ENCODE assay signal across 15 cellular contexts in the genomic region with DNA sequence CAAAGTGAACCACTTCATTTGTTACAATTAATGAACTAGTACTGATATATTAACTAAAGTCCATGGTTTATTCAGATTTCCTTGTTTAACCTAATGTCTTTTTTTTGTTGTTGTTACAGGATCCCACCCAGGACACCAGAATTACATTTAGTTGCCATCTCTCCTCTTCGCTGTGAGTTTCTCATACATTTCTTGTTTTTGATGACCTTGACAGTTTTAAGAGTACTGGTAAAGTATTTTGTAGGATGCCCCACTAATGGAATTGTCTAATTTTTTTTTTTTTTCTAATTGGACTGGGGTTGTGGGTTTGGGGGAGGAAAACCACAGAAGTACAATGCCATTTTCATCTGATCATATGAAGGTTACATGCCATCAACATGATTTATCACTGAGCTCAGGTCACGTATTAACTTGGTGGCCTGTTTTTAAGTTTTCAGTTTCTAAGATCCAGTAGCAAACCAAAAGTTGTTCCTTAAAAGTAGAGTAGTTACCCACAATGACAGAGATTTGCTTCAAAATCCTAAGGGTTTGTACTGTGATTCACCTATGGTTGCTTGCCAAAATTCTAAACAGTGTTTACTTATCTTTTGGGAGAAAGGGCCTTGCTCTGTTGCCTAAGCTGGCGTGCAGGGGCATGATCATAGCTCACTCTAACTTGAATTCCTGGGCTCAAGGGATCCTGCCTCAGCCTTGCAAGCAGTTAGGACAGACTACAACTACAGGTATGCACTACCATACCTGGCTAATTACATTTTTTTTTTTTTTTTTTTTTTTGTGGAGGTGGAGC. TPM values are rescaled to one million over a fixed set of nuclear protein-coding genes. Genes with fewer than 3 reads are reported as not detected.
DNase-seq lines count a peak whose midpoint lies in the region; ATAC-seq, FAIRE-seq and TF ChIP-seq lines count a peak whose summit lies in the region.
"Had no signal": no experiment of that assay in that cellular context is flagged by ENCODE, and none has a peak within 500 bp of the region (broad histone marks: within the 10 kb centered on the region; RNA-seq: fewer than 3 reads in every experiment).

No MANE protein-coding gene starts in this region.

- WGBS in HepG2 (ENCODE audit: low lambda C conversion rate) = 73% methylated on average over 3 of the region's 3 CpGs

- no peak for TF ChIP-seq POLR2A in HepG2 (IDR thresholded peaks at IDR 0.05; ENCODE audit: insufficient read depth in 1 of 2, low read depth in 2 of 2, low read length in 2 of 2)

- no peak for TF ChIP-seq RAD21 in HepG2 (CRISPR knock-in tag; IDR thresholded peaks at IDR 0.05)

- H3K4me3 ChIP-seq in AG10803 (ENCODE audit: low read length) = no peak overlapping the region
- no peak overlapping the region for H3K4me3 ChIP-seq in cardiac fibroblast (replicated peaks in 1 of 2; ENCODE audit: low read depth in 2 of 2, low read length in 2 of 2)
- no peak overlapping the region for H3K4me3 ChIP-seq in HepG2 (replicated peaks in 1 of 3; ENCODE audit: insufficient read depth in 1 of 3, low read depth in 2 of 3, low read length in 3 of 3)
- H3K4me3 ChIP-seq in GM23338 = no peak overlapping the region

- peaks cover 4% of the 10 kb centered on the region for H3K9me2 ChIP-seq in GM23338 (ENCODE audit: insufficient read depth)
- H3K9me2 ChIP-seq: SK-N-SH had no signal

- ATAC-seq in HepG2 = no peak
- no peak for ATAC-seq in GM23338
- ATAC-seq in activated T-cell treated with anti-CD3 and anti-CD28 coated beads, Interleukin-2, amount 50 U/mL, for 72 hours (replicated peaks in 1 of 2) = no peak
- ATAC-seq: activated naive CD4-positive, alpha-beta T cell treated with anti-CD3 and anti-CD28 coated beads, Interleukin-2, amount 50 U/mL, for 72 hours had no signal

- intact Hi-C loops in HepG2 (cut with micrococcal nuclease; ENCODE audit: unreplicated experiment) = loop anchor here (10.0 kb wide), 1 partner anchor 515 kb away; the partner anchor contains the start of gene TRIO

- H3K36me3 ChIP-seq in HepG2 (replicated peaks in 1 of 2; ENCODE audit: control insufficient read depth in 1 of 2, insufficient read depth in 2 of 2, low read length in 2 of 2) (no peaks in the 10 kb centered on the region), GM23338 (ENCODE audit: insufficient read depth) (no peaks in the 10 kb centered on the region)

- H3K9me3 ChIP-seq in HepG2 (ENCODE audit: low read length) = no peaks in the 10 kb centered on the region
- H3K9me3 ChIP-seq: SK-N-SH had no signal

- TF ChIP-seq EP300 in HepG2 (IDR thresholded peaks at IDR 0.05; ENCODE audit: low read depth in 2 of 2, low read length in 2 of 2) = no peak
- TF ChIP-seq EP300 in HepG2 (CRISPR knock-in tag; IDR thresholded peaks at IDR 0.05; ENCODE audit: borderline replicate concordance) = no peak

- H4K20me1 ChIP-seq in HepG2 (ENCODE audit: insufficient read depth, low read length) (no peaks in the 10 kb centered on the region), GM23338 (replicated peaks; ENCODE audit: insufficient read depth) (no peaks in the 10 kb centered on the region)

- H3K9ac ChIP-seq in HepG2 (ENCODE audit: insufficient read depth, low read depth, low read length) = no peak overlapping the region
- H3K9ac ChIP-seq: SK-N-SH had no signal

- no peak overlapping the region for H3K4me3 Mint-ChIP-seq in GM23338
- no peak overlapping the region for H3K4me3 Mint-ChIP-seq in glutamatergic neuron (ENCODE audit: unreplicated experiment)
- no peak overlapping the region for H3K4me3 Mint-ChIP-seq in activated T-cell treated with anti-CD3 and anti-CD28 coated beads, Interleukin-2, amount 50 U/mL, for 72 hours

- no peak for FAIRE-seq in HepG2 (lab: Jason Lieb, UNC)
- FAIRE-seq: colon had no signal

- no peak overlapping the region for H2AFZ ChIP-seq in HepG2 (ENCODE audit: low read length)
- H2AFZ ChIP-seq in GM23338 = no peak overlapping the region

- H3K4me1 ChIP-seq in HepG2 (ENCODE audit: insufficient read depth, low read length) (peaks cover 23% of the 10 kb centered on the region), GM23338 (ENCODE audit: insufficient read depth) (peaks cover 5% of the 10 kb centered on the region)

- DNase-seq in AG10803 (ENCODE audit: low read depth) (peak; percentile 65), LHCN-M2 (ENCODE audit: low read depth) (peak; percentile 14), cardiac fibroblast (ENCODE audit: low read depth in 2 of 2) (peak; percentile 60 to 79), HepG2 (ENCODE audit: low spot score) (no peak), GM23338 (ENCODE audit: low spot score) (no peak), glutamatergic neuron (no peak), NCI-H446 treated with DMSO at 0.1 percent for 48 hours (lab: John Stamatoyannopoulos, UW) (no peak)
- DNase-seq in activated T-cell treated with anti-CD3 and anti-CD28 coated beads, Interleukin-2, amount 50 U/mL, for 72 hours = no peak
- DNase-seq: CD4-positive, CD25-positive, alpha-beta regulatory T cell; GF-D8; NCI-H2107; retina; SK-N-SH had no signal

- H3K27ac Mint-ChIP-seq in GM23338 = no peak overlapping the region
- no peak overlapping the region for H3K27ac Mint-ChIP-seq in glutamatergic neuron (ENCODE audit: unreplicated experiment)
- H3K27ac Mint-ChIP-seq in activated T-cell treated with anti-CD3 and anti-CD28 coated beads, Interleukin-2, amount 50 U/mL, for 72 hours = no peak overlapping the region
- H3K27ac Mint-ChIP-seq: activated naive CD4-positive, alpha-beta T cell treated with anti-CD3 and anti-CD28 coated beads, Interleukin-2, amount 50 U/mL, for 72 hours had no signal

- CTCF ChIA-PET in HepG2 (lab: Yijun Ruan, JAX; ENCODE audit: low intra/inter-chr PET ratio, low total read pairs) = no interaction called here

- H3K27ac ChIP-seq in HepG2 (ENCODE audit: extremely low read length, insufficient read depth, low read length) = no peak overlapping the region
- no peak overlapping the region for H3K27ac ChIP-seq in GM23338 (ENCODE audit: low read depth)

- H3K79me2 ChIP-seq in HepG2 (ENCODE audit: insufficient read depth, low read length) (peaks cover under 1% of the 10 kb centered on the region), GM23338 (replicated peaks; ENCODE audit: insufficient read depth) (no peaks in the 10 kb centered on the region)

- H3K9me3 Mint-ChIP-seq in GM23338 (no peaks in the 10 kb centered on the region), glutamatergic neuron (ENCODE audit: unreplicated experiment) (peaks cover 3% of the 10 kb centered on the region)
- no peaks in the 10 kb centered on the region for H3K9me3 Mint-ChIP-seq in activated T-cell treated with anti-CD3 and anti-CD28 coated beads, Interleukin-2, amount 50 U/mL, for 72 hours
- H3K9me3 Mint-ChIP-seq: CD4-positive, CD25-positive, alpha-beta regulatory T cell had no signal

- H3K4me2 ChIP-seq in HepG2 (ENCODE audit: low read depth, low read length) (no peak overlapping the region), GM23338 (no peak overlapping the region)
- H3K4me2 ChIP-seq: SK-N-SH had no signal

- peaks cover 14% of the 10 kb centered on the region for H3K27me3 Mint-ChIP-seq in GM23338 (ENCODE audit: insufficient read depth, low read depth, poor library complexity)
- H3K27me3 Mint-ChIP-seq in glutamatergic neuron (ENCODE audit: unreplicated experiment) = peaks cover 3% of the 10 kb centered on the region
- H3K27me3 Mint-ChIP-seq in activated T-cell treated with anti-CD3 and anti-CD28 coated beads, Interleukin-2, amount 50 U/mL, for 72 hours (ENCODE audit: low read depth) = no peaks in the 10 kb centered on the region
- H3K27me3 Mint-ChIP-seq: CD4-positive, CD25-positive, alpha-beta regulatory T cell had no signal

- no peaks in the 10 kb centered on the region for H3K27me3 ChIP-seq in HepG2 (ENCODE audit: control insufficient read depth in 1 of 2, insufficient read depth in 2 of 2, low read length in 2 of 2)
- H3K27me3 ChIP-seq in GM23338 (ENCODE audit: insufficient read depth) = peaks cover 18% of the 10 kb centered on the region

- no peaks in the 10 kb centered on the region; the same call in 2 of the 3 replicates for H3K36me3 Mint-ChIP-seq in GM23338 (ENCODE audit: low read depth)
- no peaks in the 10 kb centered on the region for H3K36me3 Mint-ChIP-seq in glutamatergic neuron (ENCODE audit: unreplicated experiment)
- H3K36me3 Mint-ChIP-seq in activated T-cell treated with anti-CD3 and anti-CD28 coated beads, Interleukin-2, amount 50 U/mL, for 72 hours (ENCODE audit: insufficient read depth in 2 of 2) = peaks cover 0 to 7% of the 10 kb centered on the region in 2 donors
- H3K36me3 Mint-ChIP-seq: CD4-positive, CD25-positive, alpha-beta regulatory T cell had no signal

- no TSS peak for BruUV-seq in HepG2 (replicated peaks; lab: Mats Ljungman, UMichigan)

- POLR2A ChIA-PET in HepG2 (lab: Yijun Ruan, JAX) = no interaction called here

- TF ChIP-seq CTCF in AG10803 (conservative IDR thresholded peaks at IDR 0.05; ENCODE audit: low read length) (no peak), cardiac fibroblast (IDR thresholded peaks at IDR 0.05; ENCODE audit: low read depth, low read length) (no peak), HepG2 (CRISPR knock-in tag; IDR thresholded peaks at IDR 0.05) (no peak), GM23338 (conservative IDR thresholded peaks at IDR 0.05; ENCODE audit: low read depth in 2 of 2) (no peak), glutamatergic neuron (IDR thresholded peaks at IDR 0.05; ENCODE audit: partially characterized antibody, unreplicated experiment) (no peak)

- H3K4me1 Mint-ChIP-seq in GM23338 (peaks cover 7% of the 10 kb centered on the region), glutamatergic neuron (ENCODE audit: low read depth, unreplicated experiment) (peaks cover 3% of the 10 kb centered on the region)
- H3K4me1 Mint-ChIP-seq in activated T-cell treated with anti-CD3 and anti-CD28 coated beads, Interleukin-2, amount 50 U/mL, for 72 hours (ENCODE audit: low read depth) = peaks cover 62% of the 10 kb centered on the region

- 0 out of 2 replicates have a peak, but pooled peaks cover 3% of the 10 kb centered on the region for H3F3A ChIP-seq in GM23338 (replicated peaks; ENCODE audit: low read depth)

- in situ Hi-C loops in HepG2 (cut with HindIII; ENCODE audit: extremely low pct_ligation_motif_present, low pct_unique_long_range_greater_than_20kb) = no loop called here

RNA-seq across cellular contexts. Expression of gene OTULIN, which starts 4.5 kb away (rescaled TPM):
- total RNA-seq in LHCN-M2 (2014; rRNA removed) = 30.5 and 37.8 TPM in 2 replicates
- 9.3 TPM for polyA plus RNA-seq in LHCN-M2 (2012)
- 31.9 and 34.8 TPM in 2 replicates for total RNA-seq in HepG2 (2016; rRNA removed; fragmentation: Illumina TruSeq; extraction: Trizol)
- total RNA-seq in HepG2 (2016; cell fraction: cytosol; rRNA removed; fragmentation: Illumina TruSeq; extraction: Trizol; ENCODE audit: low read depth) = 16.9 and 21.4 TPM in 2 replicates
- total RNA-seq in HepG2 (2016; cell fraction: insoluble cytoplasmic fraction; rRNA removed; fragmentation: Illumina TruSeq; extraction: Trizol) = 31.8 and 34.4 TPM in 2 replicates
- 19.5 and 20.6 TPM in 2 replicates for total RNA-seq in HepG2 (2016; cell fraction: membrane; rRNA removed; fragmentation: Illumina TruSeq; extraction: Trizol)
- total RNA-seq in HepG2 (2016; cell fraction: nucleus; rRNA removed; fragmentation: Illumina TruSeq; extraction: Trizol) = 45.8 and 50.5 TPM in 2 replicates
- polyA plus RNA-seq in HepG2 (2011; rRNA removed) = 7.0 and 8.9 TPM in 2 replicates
- 4.9 and 6.8 TPM in 2 replicates for polyA plus RNA-seq in HepG2 (2011; cell fraction: cytosol; rRNA removed)
- polyA plus RNA-seq in HepG2 (2011; cell fraction: nucleus; rRNA removed) = 10.3 and 10.8 TPM in 2 replicates
- 6.9 and 8.0 TPM in 2 replicates for polyA plus RNA-seq in HepG2 (2012)
- 3.0 and 5.2 TPM in 2 replicates for polyA plus RNA-seq in HepG2 (2016; cell fraction: cytosol; fragmentation: Illumina TruSeq; extraction: Trizol; ENCODE audit: low read depth)
- polyA plus RNA-seq in HepG2 (2016; cell fraction: insoluble cytoplasmic fraction; fragmentation: Illumina TruSeq; extraction: Trizol; ENCODE audit: low read depth) = 21.4 and 24.2 TPM in 2 replicates
- 8.4 and 9.0 TPM in 2 replicates for polyA plus RNA-seq in HepG2 (2016; cell fraction: membrane; fragmentation: Illumina TruSeq; extraction: Trizol; ENCODE audit: low read depth)
- polyA plus RNA-seq in HepG2 (2016; cell fraction: nucleus; fragmentation: Illumina TruSeq; extraction: Trizol; ENCODE audit: insufficient read depth, low read depth) = 20.2 and 24.3 TPM in 2 replicates
- polyA minus RNA-seq in HepG2 (2011; rRNA and poly(A)+ RNA removed; ENCODE audit: low replicate concordance) = 31.4 and 78.2 TPM in 2 replicates
- 8.8 and 9.8 TPM in 2 replicates for polyA minus RNA-seq in HepG2 (2011; cell fraction: cytosol; rRNA and poly(A)+ RNA removed)
- 72.2 and 76.3 TPM in 2 replicates for polyA minus RNA-seq in HepG2 (2011; cell fraction: nucleus; rRNA and poly(A)+ RNA removed)
- total RNA-seq in GM23338 (2014; rRNA removed; shearing (Covaris generic)) = 19.2 and 43.9 TPM in 2 replicates
- 21.2 and 24.3 TPM in 2 replicates for polyA plus RNA-seq in GM23338 (2016; fragmentation: Nextera tagmentation; extraction: Ambion mirVana)
- total RNA-seq in glutamatergic neuron (ENCODE audit: unreplicated experiment) = 17.7 TPM
- total RNA-seq in activated T-cell treated with anti-CD3 and anti-CD28 coated beads, Interleukin-2, amount 50 U/mL, for 72 hours = 10 to 100 TPM; 72.9 to 77.9 TPM

Comparison
In these comparisons a context has a peak if more than half of its experiments do, and no peak if none do; other contexts are left out.
1. DNase-seq: peak in AG10803 (single experiment), LHCN-M2 (single experiment) and cardiac fibroblast (2 of 2); none in HepG2 (single experiment), GM23338 (single experiment), glutamatergic neuron (single experiment), activated T-cell treated with anti-CD3 and anti-CD28 coated beads, Interleukin-2, amount 50 U/mL, for 72 hours (0 of 2) and NCI-H446 treated with DMSO at 0.1 percent for 48 hours (single experiment).